Comparison of ENCODE assay signal across 8 cellular contexts in genomic region chr14:52949249-52949648, GRCh38. TPM values are rescaled to one million over a fixed set of nuclear protein-coding genes. Genes with fewer than 3 reads are reported as not detected.
A peak's percentile ranks its signal among the peaks of the same experiment; 100 is the strongest.
DNase-seq lines count a peak whose midpoint lies in the region; ATAC-seq and TF ChIP-seq lines count a peak whose summit lies in the region.

No MANE protein-coding gene starts in this region.

- no peak for ATAC-seq in right lobe of liver
- no peak for ATAC-seq in thoracic aorta (ENCODE audit: insufficient number of reproducible peaks, low FRiP score, low read depth)
- ATAC-seq in HG03520 (IDR thresholded peaks at IDR 0.05; ENCODE audit: unreplicated experiment): no peak

- H3K27me3 ChIP-seq in right lobe of liver: no peaks in the 10 kb centered on the region
- H3K27me3 ChIP-seq in thoracic aorta (replicated peaks; ENCODE audit: insufficient read depth): no peaks in the 10 kb centered on the region

- peaks cover 20% of the 10 kb centered on the region for H3K4me1 Mint-ChIP-seq in activated T-cell treated with anti-CD3 and anti-CD28 coated beads, Interleukin-2, amount 50 U/mL, for 24 hours (ENCODE audit: low read depth)
- H3K4me1 Mint-ChIP-seq in brain: peaks cover 58% of the 10 kb centered on the region

- no peak for TF ChIP-seq POLR2A in right lobe of liver (IDR thresholded peaks at IDR 0.05)

- WGBS in right lobe of liver (ENCODE audit: insufficient coverage, low coverage, low lambda C conversion rate, missing lambda C conversion rate): 0% methylated on average over 2 of the region's 2 CpGs

- intact Hi-C loops in right lobe of liver (cut with DNase I): no loop called here

- H3K36me3 ChIP-seq in right lobe of liver: peaks cover 0 to 7% (median 0%) of the 10 kb centered on the region in 4 donors
- no peaks in the 10 kb centered on the region for H3K36me3 ChIP-seq in thoracic aorta

- H3K27ac ChIP-seq in right lobe of liver: peak overlapping the region; percentile 96 to 98 (median 98)
- H3K27ac ChIP-seq in thoracic aorta: peak overlapping the region; percentile 98 to 99

- H3K27ac Mint-ChIP-seq in activated T-cell treated with anti-CD3 and anti-CD28 coated beads, Interleukin-2, amount 50 U/mL, for 24 hours: no peak overlapping the region
- H3K27ac Mint-ChIP-seq in brain: peak overlapping the region; percentile 88 to 99 (median 96)

- TF ChIP-seq CTCF in brain (conservative IDR thresholded peaks at IDR 0.05) (no peak), right lobe of liver (IDR thresholded peaks at IDR 0.05) (no peak), thoracic aorta (IDR thresholded peaks at IDR 0.05) (no peak)

- H3K4me3 Mint-ChIP-seq in activated T-cell treated with anti-CD3 and anti-CD28 coated beads, Interleukin-2, amount 50 U/mL, for 24 hours: peak overlapping the region; percentile 83
- peak overlapping the region; percentile 91 to 98 (median 96) for H3K4me3 Mint-ChIP-seq in brain

- H3K36me3 Mint-ChIP-seq in activated T-cell treated with anti-CD3 and anti-CD28 coated beads, Interleukin-2, amount 50 U/mL, for 24 hours (ENCODE audit: low read depth): no peaks in the 10 kb centered on the region
- peaks cover 22% of the 10 kb centered on the region for H3K36me3 Mint-ChIP-seq in brain

- no peaks in the 10 kb centered on the region for H3K9me3 Mint-ChIP-seq in activated T-cell treated with anti-CD3 and anti-CD28 coated beads, Interleukin-2, amount 50 U/mL, for 24 hours
- no peaks in the 10 kb centered on the region for H3K9me3 Mint-ChIP-seq in brain

- H3K4me3 ChIP-seq in right lobe of liver (peak overlapping the region; percentile 74 to 88 (median 76)), thoracic aorta (peak overlapping the region; percentile 94)

- DNase-seq in activated T-cell treated with anti-CD3 and anti-CD28 coated beads, Interleukin-2, amount 50 U/mL, for 24 hours: no peak
- DNase-seq in activated T-cell treated with anti-CD3 and anti-CD28 coated beads for 4 hours: no peak
- no peak for DNase-seq in right lobe of liver
- DNase-seq in thoracic aorta (ENCODE audit: low spot score): no peak
- no peak for DNase-seq in NK-92 (lab: John Stamatoyannopoulos, UW; ENCODE audit: unreplicated experiment)
- no peak for DNase-seq in LoVo (ENCODE audit: low spot score)

- no peaks in the 10 kb centered on the region for H3K9me3 ChIP-seq in right lobe of liver
- H3K9me3 ChIP-seq in thoracic aorta: no peaks in the 10 kb centered on the region

- H3K27me3 Mint-ChIP-seq in activated T-cell treated with anti-CD3 and anti-CD28 coated beads, Interleukin-2, amount 50 U/mL, for 24 hours: peaks cover 64% of the 10 kb centered on the region
- H3K27me3 Mint-ChIP-seq in brain: peaks cover 15% of the 10 kb centered on the region

- H3K4me1 ChIP-seq in right lobe of liver (peaks cover 0 to 28% (median 9%) of the 10 kb centered on the region in 4 donors), thoracic aorta (ENCODE audit: control insufficient read depth in 1 of 2, low read depth in 2 of 2) (peaks cover 16 to 69% of the 10 kb centered on the region in 2 donors)

RNA-seq across cellular contexts. Expression of gene FERMT2, which starts 1.6 kb away (rescaled TPM):
- 26.0 TPM for polyA plus RNA-seq in brain (ENCODE audit: insufficient read depth, low read depth, low replicate concordance)
- total RNA-seq in right lobe of liver (10 to 100 TPM; 40.4 to 64.5 (median 53.3) TPM), thoracic aorta (100 to 1,000 TPM; 197 to 225 TPM)
